In genomic region chr15:69647160-69647513, GRCh38 we compare ENCODE assay signal across 12 cellular contexts.
"Had no signal": no experiment of that assay in that cellular context is flagged by ENCODE, and none has a peak within 500 bp of the region (broad histone marks: within the 10 kb centered on the region; RNA-seq: fewer than 3 reads in every experiment).

No MANE protein-coding gene starts in this region.

- H3K4me1 ChIP-seq: right lobe of liver, testis had no signal

- DNase-seq: activated CD4-positive, alpha-beta T cell treated with anti-CD3 and anti-CD28 coated beads, Interleukin-2, amount 10 ng/mL, durations not matched to agents 7 days and 5 days; activated gamma-delta T cell; activated T-cell treated with anti-CD3 and anti-CD28 coated beads, Interleukin-2, amount 50 U/mL, for 4 hours; hypothalamus; nephron progenitor cell; stomach; testis had no signal

- H3K4me3 Mint-ChIP-seq: activated CD4-positive, alpha-beta T cell treated with anti-CD3 and anti-CD28 coated beads, Interleukin-2, amount 10 ng/mL, durations not matched to agents 7 days and 5 days; activated T-cell treated with anti-CD3 and anti-CD28 coated beads, Interleukin-2, amount 50 U/mL, for 4 hours; mesothelial cell of epicardium; nephron progenitor cell had no signal

- H3K9me3 ChIP-seq: right lobe of liver, stomach, testis had no signal

- H3K27ac Mint-ChIP-seq: activated CD4-positive, alpha-beta T cell treated with anti-CD3 and anti-CD28 coated beads, Interleukin-2, amount 10 ng/mL, durations not matched to agents 7 days and 5 days; mesothelial cell of epicardium; nephron progenitor cell had no signal

- H3K27me3 ChIP-seq: right lobe of liver, testis had no signal

- H3K27ac ChIP-seq: cardiac muscle cell, right lobe of liver, stomach, testis had no signal

- ATAC-seq: activated naive CD4-positive, alpha-beta T cell treated with anti-CD3 and anti-CD28 coated beads, Interleukin-2, amount 50 U/mL, for 72 hours; activated T-cell treated with anti-CD3 and anti-CD28 coated beads, Interleukin-2, amount 50 U/mL, for 4 hours; esophagus mucosa; right lobe of liver had no signal
